27 cellular contexts compared by ENCODE assay signal in genomic region chr9:133815781-133816180, GRCh38.
"Had no signal": no experiment of that assay in that cellular context is flagged by ENCODE, and none has a peak within 500 bp of the region (broad histone marks: within the 10 kb centered on the region; RNA-seq: fewer than 3 reads in every experiment).

No MANE protein-coding gene starts in this region.

- H3K4me2 ChIP-seq: smooth muscle cell had no signal

- H3K4me1 ChIP-seq: colonic mucosa, parathyroid adenoma, transverse colon, vagina had no signal

- H3K4me1 Mint-ChIP-seq: central memory CD8-positive, alpha-beta T cell; neural crest cell; stimulated activated effector memory CD8-positive, alpha-beta T cell treated with anti-CD3 and anti-CD28 coated beads, Interleukin-12 subunit alpha, Interleukin-12 subunit beta, amount 100 ng/mL, for 72 hours had no signal

- H3K4me3 ChIP-seq: colonic mucosa, left ventricle myocardium inferior, lung, mucosa of descending colon, smooth muscle cell, thoracic aorta, transverse colon, vagina had no signal

- H3K9me3 Mint-ChIP-seq: central memory CD8-positive, alpha-beta T cell; dendritic cell treated with granulocyte-macrophage colony-stimulating factor and Interleukin-4, amounts not matched to agents 40 ng/mL and 50 ng/mL, for 4 days; mesothelial cell of epicardium; naive B cell; natural killer cell treated with Interleukin-12 subunit alpha and Interleukin-12 subunit beta and Interleukin-15 and Interleukin-18, amount 100 ng/mL, for 72 hours; neural crest cell; stimulated activated effector memory CD8-positive, alpha-beta T cell treated with anti-CD3 and anti-CD28 coated beads, Interleukin-12 subunit alpha, Interleukin-12 subunit beta, amount 100 ng/mL, for 72 hours; stimulated activated naive CD8-positive, alpha-beta T cell treated with anti-CD3 and anti-CD28 coated beads, Interleukin-15, Interleukin-2, amounts not matched to agents 100 ng/mL and 50 ng/mL, for 24 hours had no signal

- DNase-seq: colonic mucosa; effector CD8-positive, alpha-beta T cell; head of caudate nucleus; kidney; left ventricle myocardium inferior; mesenchymal stem cell; mucosa of descending colon; naive B cell; stimulated activated CD4-positive, alpha-beta T cell treated with anti-CD3 and anti-CD28 coated beads, Interleukin-12 subunit alpha, Interleukin-12 subunit beta, amount 100 ng/mL, for 4 hours; stimulated activated CD4-positive, alpha-beta T cell treated with anti-CD3 and anti-CD28 coated beads, Interleukin-1b, Interleukin-23, amount 100 ng/mL, for 48 hours; stimulated activated CD4-positive, alpha-beta T cell treated with anti-CD3 and anti-CD28 coated beads, Interleukin-4, amount 100 ng/mL, for 24 hours; transverse colon had no signal

- H3K27me3 Mint-ChIP-seq: central memory CD8-positive, alpha-beta T cell; dendritic cell treated with granulocyte-macrophage colony-stimulating factor and Interleukin-4, amounts not matched to agents 40 ng/mL and 50 ng/mL, for 4 days; naive B cell; natural killer cell treated with Interleukin-12 subunit alpha and Interleukin-12 subunit beta and Interleukin-15 and Interleukin-18, amount 100 ng/mL, for 72 hours; progenitor cell of endocrine pancreas; stimulated activated naive CD8-positive, alpha-beta T cell treated with anti-CD3 and anti-CD28 coated beads, Interleukin-15, Interleukin-2, amounts not matched to agents 100 ng/mL and 50 ng/mL, for 24 hours had no signal

- H2AFZ ChIP-seq: parathyroid adenoma had no signal

- H3K9me3 ChIP-seq: colonic mucosa, left ventricle myocardium inferior, mucosa of descending colon, neutrophil, thoracic aorta, transverse colon, vagina had no signal

- H3K36me3 ChIP-seq: colonic mucosa, left ventricle myocardium inferior, neutrophil, thoracic aorta, transverse colon, vagina had no signal

- H3K79me2 ChIP-seq: parathyroid adenoma had no signal

- H3K9ac ChIP-seq: parathyroid adenoma had no signal

- H3K27ac ChIP-seq: colonic mucosa, left ventricle myocardium inferior, neutrophil, parathyroid adenoma, thoracic aorta, transverse colon, vagina had no signal

- ATAC-seq: mucosa of descending colon; natural killer cell treated with Interleukin-12 subunit alpha and Interleukin-12 subunit beta and Interleukin-15 and Interleukin-18, amount 100 ng/mL, for 72 hours; sciatic nerve; stimulated activated effector memory CD8-positive, alpha-beta T cell treated with anti-CD3 and anti-CD28 coated beads, Interleukin-12 subunit alpha, Interleukin-12 subunit beta, amount 100 ng/mL, for 72 hours had no signal

- H3K27ac Mint-ChIP-seq: dendritic cell treated with granulocyte-macrophage colony-stimulating factor and Interleukin-4, amounts not matched to agents 40 ng/mL and 50 ng/mL, for 4 days; mesothelial cell of epicardium; natural killer cell treated with Interleukin-12 subunit alpha and Interleukin-12 subunit beta and Interleukin-15 and Interleukin-18, amount 100 ng/mL, for 72 hours; stimulated activated effector memory CD8-positive, alpha-beta T cell treated with anti-CD3 and anti-CD28 coated beads, Interleukin-12 subunit alpha, Interleukin-12 subunit beta, amount 100 ng/mL, for 72 hours; stimulated activated naive CD8-positive, alpha-beta T cell treated with anti-CD3 and anti-CD28 coated beads, Interleukin-15, Interleukin-2, amounts not matched to agents 100 ng/mL and 50 ng/mL, for 24 hours had no signal

- H3K27me3 ChIP-seq: colonic mucosa, neutrophil, transverse colon, vagina had no signal

- H3K36me3 Mint-ChIP-seq: natural killer cell treated with Interleukin-12 subunit alpha and Interleukin-12 subunit beta and Interleukin-15 and Interleukin-18, amount 100 ng/mL, for 72 hours; stimulated activated effector memory CD8-positive, alpha-beta T cell treated with anti-CD3 and anti-CD28 coated beads, Interleukin-12 subunit alpha, Interleukin-12 subunit beta, amount 100 ng/mL, for 72 hours had no signal

- H3K4me3 Mint-ChIP-seq: central memory CD8-positive, alpha-beta T cell; dendritic cell treated with granulocyte-macrophage colony-stimulating factor and Interleukin-4, amounts not matched to agents 40 ng/mL and 50 ng/mL, for 4 days; mesothelial cell of epicardium; naive B cell; natural killer cell treated with Interleukin-12 subunit alpha and Interleukin-12 subunit beta and Interleukin-15 and Interleukin-18, amount 100 ng/mL, for 72 hours; neural crest cell; stimulated activated effector memory CD8-positive, alpha-beta T cell treated with anti-CD3 and anti-CD28 coated beads, Interleukin-12 subunit alpha, Interleukin-12 subunit beta, amount 100 ng/mL, for 72 hours; stimulated activated naive CD8-positive, alpha-beta T cell treated with anti-CD3 and anti-CD28 coated beads, Interleukin-15, Interleukin-2, amounts not matched to agents 100 ng/mL and 50 ng/mL, for 24 hours had no signal
